Comparison of ENCODE assay signal across 20 cellular contexts in genomic region chr1:227489572-227489971, GRCh38.
"Had no signal": no experiment of that assay in that cellular context is flagged by ENCODE, and none has a peak within 500 bp of the region (broad histone marks: within the 10 kb centered on the region; RNA-seq: fewer than 3 reads in every experiment).

No MANE protein-coding gene starts in this region.

- H3K36me3 ChIP-seq: breast epithelium, colonic mucosa, upper lobe of left lung had no signal

- DNase-seq: activated CD4-positive, alpha-beta T cell treated with anti-CD3 and anti-CD28 coated beads, Interleukin-2, amount 50 U/mL, for 48 hours; activated effector memory CD4-positive, alpha-beta T cell treated with Interleukin-2 at 50 U/mL for 16 hours; activated naive CD4-positive, alpha-beta T cell treated with anti-CD3 and anti-CD28 coated beads for 36 hours; activated naive CD8-positive, alpha-beta T cell treated with anti-CD3 and anti-CD28 coated beads, Interleukin-2, amount 10 ng/mL, durations not matched to agents 7 days and 5 days; activated T-cell treated with anti-CD3 and anti-CD28 coated beads, Interleukin-2, amount 50 U/mL, for 72 hours; amniotic stem cell; colonic mucosa; dorsolateral prefrontal cortex; effector memory CD8-positive, alpha-beta T cell; islet precursor cell; left colon; natural killer cell; retina; stimulated activated CD4-positive, alpha-beta T cell treated with anti-CD3 and anti-CD28 coated beads, Interleukin-4, amount 100 ng/mL, for 24 hours; stimulated activated naive CD4-positive, alpha-beta T cell treated with Interleukin-2 at 50 U/mL for 16 hours; T1000; upper lobe of left lung had no signal

- H3K27ac ChIP-seq: breast epithelium, colonic mucosa, dorsolateral prefrontal cortex, upper lobe of left lung had no signal

- H3K4me1 ChIP-seq: breast epithelium, colonic mucosa, upper lobe of left lung had no signal

- ATAC-seq: activated T-cell treated with anti-CD3 and anti-CD28 coated beads, Interleukin-2, amount 50 U/mL, for 72 hours; effector memory CD8-positive, alpha-beta T cell; esophagus mucosa; left colon; natural killer cell; WTC11 had no signal

- H3K27me3 ChIP-seq: breast epithelium, colonic mucosa, upper lobe of left lung had no signal

- H3K9me3 ChIP-seq: colonic mucosa, upper lobe of left lung had no signal

- H3K4me3 ChIP-seq: breast epithelium, colonic mucosa, dorsolateral prefrontal cortex, upper lobe of left lung had no signal
